In genomic region chr11:67266424-67267187, GRCh38 we compare ENCODE assay signal across 8 cellular contexts. TPM values are rescaled to one million over a fixed set of nuclear protein-coding genes. Genes with fewer than 3 reads are reported as not detected.
DNase-seq lines count a peak whose midpoint lies in the region; ATAC-seq and TF ChIP-seq lines count a peak whose summit lies in the region.

Gene GRK2, plus strand, starts transcription at chr11:67266473. Its CDS starts 227 bp downstream, at chr11:67266700.

- POLR2A ChIA-PET in Panc1 (lab: Charles Lee): no interaction called here

- TF ChIP-seq CTCF in Panc1 (IDR thresholded peaks at IDR 0.05) (no peak), mammary epithelial cell (conservative IDR thresholded peaks at IDR 0.05 in 1 of 2, IDR thresholded peaks at IDR 0.05 in 1 of 2; ENCODE audit: extremely low read depth in 1 of 2, insufficient read depth in 1 of 2, low read depth in 1 of 2, low read length in 2 of 2) (no peak), kidney epithelial cell (IDR thresholded peaks at IDR 0.05; ENCODE audit: insufficient read depth, low read length, poor library complexity, severe bottlenecking) (no peak)

- in situ Hi-C loops in Panc1 (cut with HindIII; ENCODE audit: low pct_unique_long_range_greater_than_20kb, low sequenced_read_pairs): no loop called here
- in situ Hi-C loops in mammary epithelial cell (cut with MboI; ENCODE audit: low sequenced_read_pairs in 2 of 2): loop anchor here in 1 of 2 donors (10.0 kb wide), 1 partner anchor 118 kb away; no protein-coding TSS in a partner anchor

- H3K4me1 ChIP-seq in Panc1 (ENCODE audit: control insufficient read depth, insufficient read depth, low read length): peaks cover 54% of the 10 kb centered on the region
- peaks cover 58% of the 10 kb centered on the region for H3K4me1 ChIP-seq in mammary epithelial cell (ENCODE audit: insufficient read depth, low read length)

- CTCF ChIA-PET in Panc1 (lab: Charles Lee): interaction anchor here (0.6 to 2.1 kb wide), 6 partner anchors 9 to 1221 kb away, joined by 3 to 9 read pairs (median 5); no protein-coding TSS in a partner anchor
- CTCF ChIA-PET in mammary epithelial cell (lab: Charles Lee; ENCODE audit: low non-redundant PET): interaction anchor here (0.5 to 0.6 kb wide), 2 partner anchors 50 to 115 kb away, joined by 3 to 5 read pairs; no protein-coding TSS in a partner anchor

- no peaks in the 10 kb centered on the region for H4K20me1 ChIP-seq in mammary epithelial cell (ENCODE audit: insufficient read depth, low read length)

- peak within 1 kb of the TSS; percentile 98 for H3K4me3 Mint-ChIP-seq in stimulated activated effector memory CD8-positive, alpha-beta T cell treated with anti-CD3 and anti-CD28 coated beads, Interleukin-12 subunit alpha, Interleukin-12 subunit beta, amount 100 ng/mL, for 72 hours

- BruUV-seq in Panc1 (replicated peaks; lab: Mats Ljungman, UMichigan): no TSS peak
- BruUV-seq in mammary epithelial cell (replicated peaks; lab: Mats Ljungman, UMichigan): no TSS peak

- peaks cover 87% of the 10 kb centered on the region for H3K4me1 Mint-ChIP-seq in stimulated activated effector memory CD8-positive, alpha-beta T cell treated with anti-CD3 and anti-CD28 coated beads, Interleukin-12 subunit alpha, Interleukin-12 subunit beta, amount 100 ng/mL, for 72 hours

- H3K27me3 ChIP-seq in Panc1 (ENCODE audit: control insufficient read depth, insufficient read depth, low read length): no peaks in the 10 kb centered on the region
- H3K27me3 ChIP-seq in mammary epithelial cell (ENCODE audit: insufficient read depth, low read length): no peaks in the 10 kb centered on the region
- no peaks in the 10 kb centered on the region for H3K27me3 ChIP-seq in kidney epithelial cell (ENCODE audit: control insufficient read depth, insufficient read depth, low read length)

- H3K36me3 Mint-ChIP-seq in stimulated activated effector memory CD8-positive, alpha-beta T cell treated with anti-CD3 and anti-CD28 coated beads, Interleukin-12 subunit alpha, Interleukin-12 subunit beta, amount 100 ng/mL, for 72 hours: peaks cover 70% of the 10 kb centered on the region

- WGBS in mammary epithelial cell (ENCODE audit: low coverage, missing lambda C conversion rate): 0% methylated on average over 1 of the region's 110 CpGs

- DNase-seq in DMS 273 (lab: John Stamatoyannopoulos, UW; ENCODE audit: unreplicated experiment) (peak; percentile 76), DMS 273 treated with DMSO at 0.1 percent for 48 hours (lab: John Stamatoyannopoulos, UW) (no peak), Panc1 (ENCODE audit: low read depth, low spot score) (no peak), mammary epithelial cell (no peak), kidney epithelial cell (ENCODE audit: low read depth) (no peak)
- DNase-seq in stimulated activated effector memory CD8-positive, alpha-beta T cell treated with anti-CD3 and anti-CD28 coated beads, Interleukin-12 subunit alpha, Interleukin-12 subunit beta, amount 100 ng/mL, for 72 hours (ENCODE audit: low spot score in 2 of 2): peak in 1 of 2 donors; percentile 68

- H3K27ac ChIP-seq in Panc1 (ENCODE audit: low read length) (peak within 1 kb of the TSS; percentile 79), mammary epithelial cell (ENCODE audit: insufficient read depth, low read depth, low read length) (peak within 1 kb of the TSS; percentile 37)

- H3K9ac ChIP-seq in mammary epithelial cell (ENCODE audit: insufficient read depth, low read length): peak within 1 kb of the TSS; percentile 66

- H3K4me2 ChIP-seq in mammary epithelial cell (ENCODE audit: insufficient read depth, low read depth, low read length): peak within 1 kb of the TSS; percentile 91

- H3K9me3 Mint-ChIP-seq in stimulated activated effector memory CD8-positive, alpha-beta T cell treated with anti-CD3 and anti-CD28 coated beads, Interleukin-12 subunit alpha, Interleukin-12 subunit beta, amount 100 ng/mL, for 72 hours: no peaks in the 10 kb centered on the region

- peaks cover 51% of the 10 kb centered on the region for H3K79me2 ChIP-seq in mammary epithelial cell (ENCODE audit: insufficient read depth, low read length)

- H3K9me3 ChIP-seq in Panc1 (ENCODE audit: control insufficient read depth, insufficient read depth, low read depth, low read length): no peaks in the 10 kb centered on the region
- H3K9me3 ChIP-seq in mammary epithelial cell (replicated peaks; ENCODE audit: insufficient read depth, low read length): no peaks in the 10 kb centered on the region

- H3K36me3 ChIP-seq in Panc1 (ENCODE audit: control insufficient read depth, insufficient read depth, low read length) (no peaks in the 10 kb centered on the region; the same call in 1 of the 2 replicates), mammary epithelial cell (ENCODE audit: insufficient read depth, low read length) (peaks cover 2% of the 10 kb centered on the region), kidney epithelial cell (ENCODE audit: control insufficient read depth, insufficient read depth, low read length) (peaks cover 2% of the 10 kb centered on the region)

- H3K4me3 ChIP-seq in Panc1 (ENCODE audit: low read depth in 2 of 2, low read length in 2 of 2) (peak within 1 kb of the TSS; percentile 74 to 88), mammary epithelial cell (replicated peaks in 1 of 3; ENCODE audit: insufficient read depth in 1 of 3, low read depth in 2 of 3, low read length in 3 of 3) (peak within 1 kb of the TSS; percentile 64 to 77 (median 72)), kidney epithelial cell (ENCODE audit: low read depth, low read length) (peak within 1 kb of the TSS; percentile 65)

- peak; percentile 12 for ATAC-seq in HG03139 (IDR thresholded peaks at IDR 0.05; ENCODE audit: unreplicated experiment)
- ATAC-seq in Panc1: peak; percentile 63
- peak; percentile 44 for ATAC-seq in stimulated activated effector memory CD8-positive, alpha-beta T cell treated with anti-CD3 and anti-CD28 coated beads, Interleukin-12 subunit alpha, Interleukin-12 subunit beta, amount 100 ng/mL, for 72 hours
- no peak for ATAC-seq in GM19467 (IDR thresholded peaks at IDR 0.05; ENCODE audit: unreplicated experiment)

- peak within 1 kb of the TSS; percentile 98 for H3K27ac Mint-ChIP-seq in stimulated activated effector memory CD8-positive, alpha-beta T cell treated with anti-CD3 and anti-CD28 coated beads, Interleukin-12 subunit alpha, Interleukin-12 subunit beta, amount 100 ng/mL, for 72 hours

- peak within 1 kb of the TSS; percentile 26 for H2AFZ ChIP-seq in mammary epithelial cell (ENCODE audit: low read depth, low read length)

- intact Hi-C loops in Panc1 (cut with micrococcal nuclease; ENCODE audit: unreplicated experiment): loop anchor here (10.0 kb wide), 1 partner anchor 118 kb away; no protein-coding TSS in a partner anchor
- intact Hi-C loops in mammary epithelial cell (cut with micrococcal nuclease): loop anchor here (1.0 kb wide), 2 partner anchors 22 to 51 kb away; no protein-coding TSS in a partner anchor

- dilution Hi-C loops in mammary epithelial cell (cut with HindIII; ENCODE audit: low sequenced_read_pairs): no loop called here

RNA-seq across cellular contexts. Expression of gene GRK2, which starts in this region (rescaled TPM):
- 103 TPM for total RNA-seq in Panc1 (2021; ENCODE audit: unreplicated experiment)
- polyA plus RNA-seq in Panc1 (2012; ENCODE audit: insufficient read length): 192 TPM
- 10 to 100 TPM; 31.7 to 55.4 TPM for total RNA-seq in mammary epithelial cell
- 37.8 TPM for polyA plus RNA-seq in mammary epithelial cell
- polyA minus RNA-seq in mammary epithelial cell: 81.3 TPM
- 46.4 and 51.3 TPM in 2 replicates for total RNA-seq in kidney epithelial cell
